ENCODE assay signal across 8 cellular contexts in genomic region chr2:25250331-25251031, GRCh38.
DNase-seq lines count a peak whose midpoint lies in the region; ATAC-seq and TF ChIP-seq lines count a peak whose summit lies in the region.

No MANE protein-coding gene starts in this region.

- in situ Hi-C loops in gastrocnemius medialis (cut with MboI; ENCODE audit: low sequenced_read_pairs in 4 of 4): no loop called here

- H3K27ac Mint-ChIP-seq in activated naive CD4-positive, alpha-beta T cell treated with anti-CD3 and anti-CD28 coated beads, Interleukin-2, amount 50 U/mL, for 24 hours: peak overlapping the region; percentile 96
- H3K27ac Mint-ChIP-seq in immature natural killer cell: peak overlapping the region in 4 of 6 donors; percentile 40 to 59 (median 44)

- H3K9me3 Mint-ChIP-seq in activated naive CD4-positive, alpha-beta T cell treated with anti-CD3 and anti-CD28 coated beads, Interleukin-2, amount 50 U/mL, for 24 hours: no peaks in the 10 kb centered on the region
- no peaks in the 10 kb centered on the region for H3K9me3 Mint-ChIP-seq in immature natural killer cell

- peaks cover 4% of the 10 kb centered on the region for H3K36me3 Mint-ChIP-seq in activated naive CD4-positive, alpha-beta T cell treated with anti-CD3 and anti-CD28 coated beads, Interleukin-2, amount 50 U/mL, for 24 hours
- H3K36me3 Mint-ChIP-seq in immature natural killer cell: peaks cover 0 to 8% (median 0%) of the 10 kb centered on the region in 3 donors

- peaks cover 36% of the 10 kb centered on the region for H3K4me1 Mint-ChIP-seq in activated naive CD4-positive, alpha-beta T cell treated with anti-CD3 and anti-CD28 coated beads, Interleukin-2, amount 50 U/mL, for 24 hours
- H3K4me1 Mint-ChIP-seq in immature natural killer cell: peaks cover 24 to 35% of the 10 kb centered on the region in 2 donors

- H3K4me1 ChIP-seq in gastrocnemius medialis: peaks cover 8 to 9% of the 10 kb centered on the region in 2 donors

- no peak overlapping the region for H3K4me3 ChIP-seq in gastrocnemius medialis

- no peak overlapping the region for H3K27ac ChIP-seq in gastrocnemius medialis

- intact Hi-C loops in gastrocnemius medialis (cut with DNase I; ENCODE audit: low total_unique reads): no loop called here

- H3K36me3 ChIP-seq in gastrocnemius medialis: peaks cover 2 to 28% of the 10 kb centered on the region in 2 donors

- H3K9me3 ChIP-seq in gastrocnemius medialis: no peaks in the 10 kb centered on the region

- no peaks in the 10 kb centered on the region for H3K27me3 ChIP-seq in gastrocnemius medialis

- no peak for TF ChIP-seq POLR2A in gastrocnemius medialis (IDR thresholded peaks at IDR 0.05)

- DNase-seq in activated T-cell treated with anti-CD3 and anti-CD28 coated beads for 4 hours: peak; percentile 12
- DNase-seq in activated T-cell treated with anti-CD3 and anti-CD28 coated beads, Interleukin-2, amount 50 U/mL, for 1 hour: no peak
- no peak for DNase-seq in immature natural killer cell
- peak; percentile 58 for DNase-seq in superior temporal gyrus (ENCODE audit: extremely low spot score)
- no peak for DNase-seq in gastrocnemius medialis
- no peak for DNase-seq in activated gamma-delta T cell (lab: John Stamatoyannopoulos, UW)

- no peaks in the 10 kb centered on the region for H3K27me3 Mint-ChIP-seq in activated naive CD4-positive, alpha-beta T cell treated with anti-CD3 and anti-CD28 coated beads, Interleukin-2, amount 50 U/mL, for 24 hours
- H3K27me3 Mint-ChIP-seq in immature natural killer cell (ENCODE audit: low read depth in 3 of 3): peaks cover 0 to 1% (median 0%) of the 10 kb centered on the region in 3 donors

- TF ChIP-seq CTCF in gastrocnemius medialis (IDR thresholded peaks at IDR 0.05 in 4 of 5, conservative IDR thresholded peaks at IDR 0.05 in 1 of 5): no peak

- no peak for ATAC-seq in gastrocnemius medialis
- no peak for ATAC-seq in HG03439 (IDR thresholded peaks at IDR 0.05; ENCODE audit: unreplicated experiment)

- peak overlapping the region; percentile 87 for H3K4me3 Mint-ChIP-seq in activated naive CD4-positive, alpha-beta T cell treated with anti-CD3 and anti-CD28 coated beads, Interleukin-2, amount 50 U/mL, for 24 hours
- H3K4me3 Mint-ChIP-seq in immature natural killer cell: peak overlapping the region; percentile 53 to 76 (median 71)

Comparison
In these comparisons a context has a peak if more than half of its experiments do, and no peak if none do; other contexts are left out.
1. DNase-seq: peak in activated T-cell treated with anti-CD3 and anti-CD28 coated beads for 4 hours (single experiment) and superior temporal gyrus (single experiment); none in activated T-cell treated with anti-CD3 and anti-CD28 coated beads, Interleukin-2, amount 50 U/mL, for 1 hour (single experiment), immature natural killer cell (0 of 3), gastrocnemius medialis (0 of 2) and activated gamma-delta T cell (single experiment).